ENCODE assay signal across 1 cellular context in genomic region chr7:112573302-112574039, GRCh38.
TF ChIP-seq lines count a peak whose summit lies in the region.

No MANE protein-coding gene starts in this region.

TF ChIP-seq in K562, 482 proteins besides CTCF, POLR2A, EP300 and RAD21 (continued from another document):
- TF ChIP-seq FOXP4 (CRISPR knock-in tag; IDR thresholded peaks at IDR 0.05; ENCODE audit: borderline replicate concordance): no peak
- TF ChIP-seq TCF3 (CRISPR knock-in tag; IDR thresholded peaks at IDR 0.05): peak; percentile 91
- peak; percentile 97 for TF ChIP-seq CBFA2T3 (IDR thresholded peaks at IDR 0.05)
- TF ChIP-seq ZNF24 (IDR thresholded peaks at IDR 0.05): peak; percentile 56; the same call in 1 of the 2 replicates
- TF ChIP-seq SMAD4 (CRISPR knock-in tag; conservative IDR thresholded peaks at IDR 0.05): peak; percentile 93
- peak; percentile 61; the same call in 1 of the 2 replicates for TF ChIP-seq MAFF (IDR thresholded peaks at IDR 0.05; ENCODE audit: low read length)
- TF ChIP-seq NCOA1 (IDR thresholded peaks at IDR 0.05; ENCODE audit: low read depth): peak; percentile 76
- peak; percentile 54; the same call in 1 of the 2 replicates for TF ChIP-seq JUNB (CRISPR knock-in tag; conservative IDR thresholded peaks at IDR 0.05)
- no peak for TF ChIP-seq TAF15 (IDR thresholded peaks at IDR 0.05; ENCODE audit: low read depth, low read length)
- TF ChIP-seq KLF13 (tag; IDR thresholded peaks at IDR 0.05; ENCODE audit: borderline replicate concordance, low read depth): no peak
- TF ChIP-seq CREM (IDR thresholded peaks at IDR 0.05; ENCODE audit: low read depth): peak; percentile 96
- TF ChIP-seq POLR2AphosphoS5 (IDR thresholded peaks at IDR 0.05; ENCODE audit: control insufficient read depth, insufficient read depth, low read depth, low read length): peak; percentile 95
- TF ChIP-seq ZBTB40 (IDR thresholded peaks at IDR 0.05): no peak
- TF ChIP-seq ZBTB40 (CRISPR knock-in tag; IDR thresholded peaks at IDR 0.05): no peak
- TF ChIP-seq NFYB (IDR thresholded peaks at IDR 0.05; ENCODE audit: extremely low read depth, insufficient read length): no peak
- peak; percentile 65 for TF ChIP-seq CHD2 (IDR thresholded peaks at IDR 0.05; ENCODE audit: low read depth, low read length)
- 0 out of 2 replicates have a peak, but pooled peaks have one; percentile 43 for TF ChIP-seq MBD1 (CRISPR knock-in tag; IDR thresholded peaks at IDR 0.05)
- TF ChIP-seq ZNF589 (CRISPR knock-in tag; IDR thresholded peaks at IDR 0.05; ENCODE audit: low read depth): peak; percentile 74; the same call in 1 of the 2 replicates
- TF ChIP-seq E2F5 (CRISPR knock-in tag; IDR thresholded peaks at IDR 0.05): no peak
- no peak for TF ChIP-seq ZNF780A (CRISPR knock-in tag; IDR thresholded peaks at IDR 0.05)
- TF ChIP-seq MEIS2 (IDR thresholded peaks at IDR 0.05; ENCODE audit: partially characterized antibody): peak; percentile 60
- peak; percentile 43; the same call in 1 of the 2 replicates for TF ChIP-seq ESRRA (IDR thresholded peaks at IDR 0.05; ENCODE audit: borderline replicate concordance, low read depth)
- TF ChIP-seq RUNX1 (IDR thresholded peaks at IDR 0.05; ENCODE audit: low read depth): peak; percentile 89; the same call in 1 of the 2 replicates
- no peak for TF ChIP-seq FOXP1 (CRISPR knock-in tag; IDR thresholded peaks at IDR 0.05)
- no peak for TF ChIP-seq BRCA1 (IDR thresholded peaks at IDR 0.05)
- TF ChIP-seq BRCA1 (CRISPR knock-in tag; IDR thresholded peaks at IDR 0.05): no peak
- TF ChIP-seq CTCFL (IDR thresholded peaks at IDR 0.05; ENCODE audit: borderline replicate concordance, insufficient read depth, low read depth, low read length, poor library complexity, severe bottlenecking): peak; percentile 60
- TF ChIP-seq SMARCE1 (IDR thresholded peaks at IDR 0.05): peak; percentile 97
- no peak for TF ChIP-seq TOE1 (IDR thresholded peaks at IDR 0.05; ENCODE audit: borderline replicate concordance)
- TF ChIP-seq TOE1 (CRISPR knock-in tag; IDR thresholded peaks at IDR 0.05; ENCODE audit: borderline replicate concordance, low read depth): 0 out of 2 replicates have a peak, but pooled peaks have one; percentile 52
- TF ChIP-seq ARID1B (IDR thresholded peaks at IDR 0.05): peak; percentile 97
- TF ChIP-seq ZFP91 (CRISPR knock-in tag; IDR thresholded peaks at IDR 0.05): no peak
- no peak for TF ChIP-seq ZBTB49 (CRISPR knock-in tag; IDR thresholded peaks at IDR 0.05; ENCODE audit: borderline replicate concordance)
- no peak for TF ChIP-seq CREB5 (CRISPR knock-in tag; IDR thresholded peaks at IDR 0.05)
- peak; percentile 65; the same call in 1 of the 2 replicates for TF ChIP-seq BCL6 (CRISPR knock-in tag; IDR thresholded peaks at IDR 0.05)
- TF ChIP-seq RBFOX2 (IDR thresholded peaks at IDR 0.05; ENCODE audit: low read depth, low read length): no peak
- peak; percentile 67; the same call in 1 of the 2 replicates for TF ChIP-seq MAFK (IDR thresholded peaks at IDR 0.05; ENCODE audit: low read length)
- TF ChIP-seq ZNF551 (CRISPR knock-in tag; IDR thresholded peaks at IDR 0.05): no peak
- peak; percentile 53; the same call in 1 of the 2 replicates for TF ChIP-seq ZBTB17 (CRISPR knock-in tag; IDR thresholded peaks at IDR 0.05)
- TF ChIP-seq KLF16 (IDR thresholded peaks at IDR 0.05): peak; percentile 87
- TF ChIP-seq RFX7 (CRISPR knock-in tag; IDR thresholded peaks at IDR 0.05): no peak
